Comparison of ENCODE assay signal across 1 cellular context in genomic region chr6:24493945-24494725, GRCh38.
TF ChIP-seq lines count a peak whose summit lies in the region.

No MANE protein-coding gene starts in this region.

TF ChIP-seq in SK-N-SH, 30 proteins besides CTCF, POLR2A, EP300 and RAD21 (continued from another document):
- TF ChIP-seq SMC3 (IDR thresholded peaks at IDR 0.05; ENCODE audit: low read depth, low read length), result no peak
